In the genomic region with DNA sequence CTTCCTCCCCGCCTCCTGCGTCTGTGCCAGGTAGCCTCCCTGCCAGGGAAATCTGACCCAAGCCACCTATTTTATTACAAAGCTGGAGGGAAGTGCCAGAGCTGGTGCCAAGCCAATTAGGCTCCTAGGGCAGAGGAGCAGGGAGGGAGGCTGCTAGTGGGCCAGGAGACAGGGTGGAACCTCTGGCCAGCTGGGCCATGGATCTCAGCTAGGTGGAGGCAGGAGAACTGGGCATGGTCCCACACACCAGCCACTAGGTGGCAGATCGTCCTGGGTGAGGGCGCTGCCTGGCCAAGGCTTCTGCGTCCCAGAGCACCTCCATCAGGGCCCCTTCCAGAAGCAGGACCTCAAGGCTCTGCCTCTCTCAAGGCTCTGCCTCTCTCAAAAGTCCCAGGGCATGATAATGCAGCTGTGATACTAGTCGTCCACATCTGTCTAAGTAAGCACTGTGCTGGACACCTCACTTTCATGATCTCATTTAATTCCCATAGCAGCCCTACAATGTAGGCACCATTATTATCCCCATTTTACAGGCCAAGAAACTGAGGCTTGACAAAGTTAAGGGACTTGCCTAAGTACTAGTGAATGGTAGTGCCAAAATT, we compare ENCODE assay signal across 8 cellular contexts. TPM values are rescaled to one million over a fixed set of nuclear protein-coding genes. Genes with fewer than 3 reads are reported as not detected.
DNase-seq lines count a peak whose midpoint lies in the region; ATAC-seq and TF ChIP-seq lines count a peak whose summit lies in the region.

No MANE protein-coding gene starts in this region.

- no peaks in the 10 kb centered on the region for H3K9me3 Mint-ChIP-seq in activated T-helper 1 cell treated with anti-CD3 and anti-CD28 coated beads, Interleukin-12 subunit alpha, Interleukin-12 subunit beta, Interleukin-2, Interleukin-4 antibody, amounts not matched to agents 30 ng/mL and 10 ng/mL and 1 ng/mL, durations not matched to agents 14 hours and 24 hours and 36 hours

- H3K4me2 ChIP-seq in PC-3 (ENCODE audit: low read length): no peak overlapping the region

- peaks cover 10% of the 10 kb centered on the region for H3K79me2 ChIP-seq in PC-3 (ENCODE audit: low read length)

- H3K27ac ChIP-seq in PC-3 (ENCODE audit: low read length) (no peak overlapping the region), foreskin keratinocyte (no peak overlapping the region), ovary (no peak overlapping the region), transverse colon (peak overlapping the region; percentile 22 to 48 (median 34))

- ATAC-seq in GM18520 (IDR thresholded peaks at IDR 0.05; ENCODE audit: unreplicated experiment): peak; percentile 57
- peak; percentile 67 for ATAC-seq in HG03520 (IDR thresholded peaks at IDR 0.05; ENCODE audit: unreplicated experiment)
- ATAC-seq in PC-3: peak; percentile 81
- ATAC-seq in foreskin keratinocyte: peak; percentile 70

- H3K36me3 ChIP-seq in PC-3 (ENCODE audit: low read depth, low read length) (no peaks in the 10 kb centered on the region), ovary (no peaks in the 10 kb centered on the region), transverse colon (no peaks in the 10 kb centered on the region)

- intact Hi-C loops in PC-3 (cut with micrococcal nuclease): loop anchor here (1.0 kb wide), 4 partner anchors 11 to 60 kb away; no protein-coding TSS in a partner anchor
- intact Hi-C loops in activated T-helper 1 cell treated with anti-CD3 and anti-CD28 coated beads, Interleukin-12 subunit alpha, Interleukin-12 subunit beta, Interleukin-2, Interleukin-4 antibody, amounts not matched to agents 30 ng/mL and 10 ng/mL and 1 ng/mL, durations not matched to agents 14 hours and 24 hours and 36 hours (cut with micrococcal nuclease): loop anchor here (1.0 kb wide), 2 partner anchors 20 to 62 kb away; no protein-coding TSS in a partner anchor
- intact Hi-C loops in ovary (cut with DNase I): no loop called here
- intact Hi-C loops in transverse colon (cut with DNase I; ENCODE audit: low total_unique reads): loop anchor here (5.0 kb wide), 1 partner anchor 63 kb away; no protein-coding TSS in a partner anchor

- H3K4me1 Mint-ChIP-seq in activated T-helper 1 cell treated with anti-CD3 and anti-CD28 coated beads, Interleukin-12 subunit alpha, Interleukin-12 subunit beta, Interleukin-2, Interleukin-4 antibody, amounts not matched to agents 30 ng/mL and 10 ng/mL and 1 ng/mL, durations not matched to agents 14 hours and 24 hours and 36 hours (ENCODE audit: low read depth): peaks cover 16% of the 10 kb centered on the region

- TF ChIP-seq EP300 in ovary (IDR thresholded peaks at IDR 0.05) (no peak), transverse colon (IDR thresholded peaks at IDR 0.05; ENCODE audit: low read depth) (no peak)

- H3K27me3 ChIP-seq in PC-3 (ENCODE audit: low read length) (no peaks in the 10 kb centered on the region), foreskin keratinocyte (no peaks in the 10 kb centered on the region), ovary (no peaks in the 10 kb centered on the region), transverse colon (no peaks in the 10 kb centered on the region)

- H3K9me3 ChIP-seq in PC-3 (ENCODE audit: low read length) (no peaks in the 10 kb centered on the region), ovary (no peaks in the 10 kb centered on the region), transverse colon (no peaks in the 10 kb centered on the region)

- 31 to 32% (median 32%) methylated on average over 6 of the region's 6 CpGs for WGBS in ovary, 3 donors
- WGBS in transverse colon (ENCODE audit: low coverage in 1 of 2), 2 donors: 19 to 60% methylated on average over 1 to 6 of the region's 6 CpGs

- H3K9me2 ChIP-seq in PC-3 (replicated peaks; ENCODE audit: low read length): no peaks in the 10 kb centered on the region

- in situ Hi-C loops in transverse colon (cut with MboI; ENCODE audit: low pct_ligation_motif_present in 1 of 4, low pct_unique_long_range_greater_than_20kb in 1 of 4, low sequenced_read_pairs in 3 of 4): no loop called here

- H3K4me1 ChIP-seq in PC-3 (ENCODE audit: insufficient read depth, low read length) (peaks cover 32% of the 10 kb centered on the region), foreskin keratinocyte (no peaks in the 10 kb centered on the region), ovary (ENCODE audit: insufficient read depth) (no peaks in the 10 kb centered on the region), transverse colon (peaks cover 4 to 20% (median 9%) of the 10 kb centered on the region in 4 donors)

- no peak overlapping the region for H3K4me3 ChIP-seq in PC-3 (ENCODE audit: low read length)
- no peak overlapping the region for H3K4me3 ChIP-seq in ovary
- no peak overlapping the region for H3K4me3 ChIP-seq in transverse colon

- CTCF ChIA-PET in PC-3 (lab: Charles Lee): interaction anchor here (0.6 to 1.7 kb wide), 6 partner anchors 11 to 62 kb away, joined by 4 to 16 read pairs (median 8); a partner anchor contains a TSS

- POLR2A ChIA-PET in PC-3 (lab: Charles Lee; ENCODE audit: unreplicated experiment): interaction anchor here (1.4 kb wide), 1 partner anchor 25 kb away, joined by 4 read pairs; no protein-coding TSS in a partner anchor

- BruUV-seq in PC-3 (replicated peaks; lab: Mats Ljungman, UMichigan): no TSS peak

- TF ChIP-seq CTCF in AG09319 (IDR thresholded peaks at IDR 0.05; ENCODE audit: low read depth, low read length): peak; percentile 78
- peak; percentile 90 for TF ChIP-seq CTCF in PC-3 (conservative IDR thresholded peaks at IDR 0.05; ENCODE audit: low read depth, low read length)
- TF ChIP-seq CTCF in foreskin keratinocyte (conservative IDR thresholded peaks at IDR 0.05): peak; percentile 81
- peak in 1 of 3 donors; percentile 20 for TF ChIP-seq CTCF in ovary (IDR thresholded peaks at IDR 0.05)
- peak; percentile 75 to 95 (median 81) for TF ChIP-seq CTCF in transverse colon (IDR thresholded peaks at IDR 0.05)

- H3K4me3 Mint-ChIP-seq in activated T-helper 1 cell treated with anti-CD3 and anti-CD28 coated beads, Interleukin-12 subunit alpha, Interleukin-12 subunit beta, Interleukin-2, Interleukin-4 antibody, amounts not matched to agents 30 ng/mL and 10 ng/mL and 1 ng/mL, durations not matched to agents 14 hours and 24 hours and 36 hours: no peak overlapping the region

- TF ChIP-seq POLR2A in ovary (IDR thresholded peaks at IDR 0.05) (no peak), transverse colon (IDR thresholded peaks at IDR 0.05) (no peak)

- no peak overlapping the region for H3K9ac ChIP-seq in PC-3 (ENCODE audit: low read length)

- H3K36me3 Mint-ChIP-seq in activated T-helper 1 cell treated with anti-CD3 and anti-CD28 coated beads, Interleukin-12 subunit alpha, Interleukin-12 subunit beta, Interleukin-2, Interleukin-4 antibody, amounts not matched to agents 30 ng/mL and 10 ng/mL and 1 ng/mL, durations not matched to agents 14 hours and 24 hours and 36 hours (ENCODE audit: low read depth): no peaks in the 10 kb centered on the region

- DNase-seq in AG09319 (ENCODE audit: extremely low read depth, low read depth): peak; percentile 43
- DNase-seq in PC-3: peak; percentile 89
- peak; percentile 51 for DNase-seq in activated T-helper 1 cell treated with anti-CD3 and anti-CD28 coated beads, Interleukin-12 subunit alpha, Interleukin-12 subunit beta, Interleukin-2, Interleukin-4 antibody, amounts not matched to agents 30 ng/mL and 10 ng/mL and 1 ng/mL, durations not matched to agents 14 hours and 24 hours and 36 hours (ENCODE audit: low spot score)
- peak in 1 of 2 donors; percentile 48 for DNase-seq in foreskin keratinocyte
- DNase-seq in ovary: peak; percentile 25 to 62 (median 43)
- DNase-seq in transverse colon: peak; percentile 89

- H2AFZ ChIP-seq in PC-3 (ENCODE audit: low read length): peak overlapping the region; percentile 33; the same call in 1 of the 2 replicates

- no peaks in the 10 kb centered on the region for H3F3A ChIP-seq in PC-3 (ENCODE audit: low read length, unreplicated experiment)

- no peaks in the 10 kb centered on the region for H4K20me1 ChIP-seq in PC-3 (ENCODE audit: low read length)

- H3K27ac Mint-ChIP-seq in activated T-helper 1 cell treated with anti-CD3 and anti-CD28 coated beads, Interleukin-12 subunit alpha, Interleukin-12 subunit beta, Interleukin-2, Interleukin-4 antibody, amounts not matched to agents 30 ng/mL and 10 ng/mL and 1 ng/mL, durations not matched to agents 14 hours and 24 hours and 36 hours: no peak overlapping the region

- H3K27me3 Mint-ChIP-seq in activated T-helper 1 cell treated with anti-CD3 and anti-CD28 coated beads, Interleukin-12 subunit alpha, Interleukin-12 subunit beta, Interleukin-2, Interleukin-4 antibody, amounts not matched to agents 30 ng/mL and 10 ng/mL and 1 ng/mL, durations not matched to agents 14 hours and 24 hours and 36 hours (ENCODE audit: insufficient read depth): no peaks in the 10 kb centered on the region

RNA-seq across cellular contexts. Expression of a gene that starts 4.5 kb away (rescaled TPM):
- total RNA-seq in PC-3 (2014; rRNA removed) (21.1 and 24.6 TPM in 2 replicates), foreskin keratinocyte (30.1 and 36.0 TPM in 2 replicates), ovary (10 to 100 TPM in 6 of 7 donors, 1 to 10 TPM in 1; 8.9 to 23.6 (median 17.8) TPM), transverse colon (10 to 100 TPM in 1 of 4 donors, 1 to 10 TPM in 3; 2.2 to 10.3 (median 8.5) TPM)
- total RNA-seq in activated T-helper 1 cell treated with anti-CD3 and anti-CD28 coated beads, Interleukin-12 subunit alpha, Interleukin-12 subunit beta, Interleukin-2, Interleukin-4 antibody, amounts not matched to agents 30 ng/mL and 10 ng/mL and 1 ng/mL, durations not matched to agents 14 hours and 24 hours and 36 hours: 44.9 and 46.2 TPM in 2 replicates
- polyA plus RNA-seq in foreskin keratinocyte (27.9 and 34.1 TPM in 2 replicates), ovary (10 to 100 TPM in 1 of 2 donors, 1 to 10 TPM in 1; 8.3 to 20.8 TPM)

RNA-seq across cellular contexts. Expression of a gene that starts 26.3 kb away (rescaled TPM):
- total RNA-seq in PC-3 (2014; rRNA removed) (7.8 and 18.7 TPM in 2 replicates), foreskin keratinocyte (10.1 and 12.4 TPM in 2 replicates), ovary (10 to 100 TPM in 6 of 7 donors, 1 to 10 TPM in 1; 6.6 to 19.7 (median 15.2) TPM), transverse colon (10 to 100 TPM; 43.8 to 78.9 (median 55.9) TPM)
- 24.8 and 28.0 TPM in 2 replicates for total RNA-seq in activated T-helper 1 cell treated with anti-CD3 and anti-CD28 coated beads, Interleukin-12 subunit alpha, Interleukin-12 subunit beta, Interleukin-2, Interleukin-4 antibody, amounts not matched to agents 30 ng/mL and 10 ng/mL and 1 ng/mL, durations not matched to agents 14 hours and 24 hours and 36 hours
- polyA plus RNA-seq in foreskin keratinocyte (17.9 and 18.2 TPM in 2 replicates), ovary (10 to 100 TPM in 1 of 2 donors, 1 to 10 TPM in 1; 9.6 to 22.2 TPM)

Comparison
In these comparisons a context has a peak if more than half of its experiments do, and no peak if none do; other contexts are left out.
1. H3K27ac ChIP-seq: peak in transverse colon (4 of 4); none in PC-3 (single experiment), foreskin keratinocyte (single experiment) and ovary (0 of 2).
2. intact Hi-C loops: an anchor here in PC-3 (1.0 kb wide), activated T-helper 1 cell treated with anti-CD3 and anti-CD28 coated beads, Interleukin-12 subunit alpha, Interleukin-12 subunit beta, Interleukin-2, Interleukin-4 antibody, amounts not matched to agents 30 ng/mL and 10 ng/mL and 1 ng/mL, durations not matched to agents 14 hours and 24 hours and 36 hours (1.0 kb wide) and transverse colon (5.0 kb wide); none called in ovary.
3. Peak in every context shown above with its lines, with median percentiles within 50 percentile points of each other: ATAC-seq.